22 cellular contexts compared by ENCODE assay signal in genomic region chr2:240578488-240578887, GRCh38. TPM values are rescaled to one million over a fixed set of nuclear protein-coding genes. Genes with fewer than 3 reads are reported as not detected.
A peak's percentile ranks its signal among the peaks of the same experiment; 100 is the strongest.
DNase-seq lines count a peak whose midpoint lies in the region; ATAC-seq and TF ChIP-seq lines count a peak whose summit lies in the region.
"Had no signal": no experiment of that assay in that cellular context is flagged by ENCODE, and none has a peak within 500 bp of the region (broad histone marks: within the 10 kb centered on the region; RNA-seq: fewer than 3 reads in every experiment).

No MANE protein-coding gene starts in this region.

- no peak for DNase-seq in activated CD4-positive, alpha-beta T cell treated with anti-CD3 and anti-CD28 coated beads, Interleukin-2, amount 10 ng/mL, durations not matched to agents 24 days and 14 days
- DNase-seq in activated CD4-positive, alpha-beta T cell treated with anti-CD3 and anti-CD28 coated beads for 1 hour = no peak
- no peak for DNase-seq in RWPE1 (ENCODE audit: low spot score)
- no peak for DNase-seq in NCI-H2171 treated with DMSO at 0.1 percent for 48 hours (lab: John Stamatoyannopoulos, UW)
- no peak for DNase-seq in SHP77 (lab: John Stamatoyannopoulos, UW)
- DNase-seq: 8988T; activated CD4-positive, alpha-beta T cell treated with anti-CD3 and anti-CD28 coated beads for 4 hours; aorta; DMS153; hippocampal formation; islet precursor cell; Kasumi-1; NCI-H1417; NCI-H69; spleen; thyroid gland had no signal

- no peaks in the 10 kb centered on the region for H3K9me3 Mint-ChIP-seq in activated CD4-positive, alpha-beta T cell treated with anti-CD3 and anti-CD28 coated beads, Interleukin-2, amount 10 ng/mL, durations not matched to agents 24 days and 14 days
- H3K9me3 Mint-ChIP-seq: neural progenitor cell had no signal

- H3K9ac ChIP-seq in BLaER1 treated with 17β-estradiol and CSF1 and Interleukin-3, amounts not matched to agents 10 nM and 100 nM = peak overlapping the region in 5 of 11 experiments; percentile 12 to 44 (median 26); a peak in 3 of 22 replicates
- H3K9ac ChIP-seq: neural progenitor cell had no signal

- ATAC-seq in gastroesophageal sphincter = no peak
- ATAC-seq in GM19328 (IDR thresholded peaks at IDR 0.05; ENCODE audit: unreplicated experiment) = no peak
- ATAC-seq: SK-N-SH treated with all-trans-retinoic acid at 6 μM for 48 hours had no signal

- H3K27ac ChIP-seq in BLaER1 treated with 17β-estradiol and CSF1 and Interleukin-3, amounts not matched to agents 10 nM and 100 nM = peak overlapping the region in 9 of 11 experiments; percentile 6 to 73 (median 63); a peak in 13 of 22 replicates
- H3K27ac ChIP-seq in RWPE1 (peak overlapping the region; percentile 98), gastroesophageal sphincter (peak overlapping the region in 3 of 4 donors; percentile 17 to 59 (median 19))
- H3K27ac ChIP-seq: neural progenitor cell had no signal

- peaks cover 0 to 15% (median 10%) of the 10 kb centered on the region in 11 experiments; a peak in 15 of 22 replicates for H3K9me3 ChIP-seq in BLaER1 treated with 17β-estradiol and CSF1 and Interleukin-3, amounts not matched to agents 10 nM and 100 nM (replicated peaks in 1 of 11)
- H3K9me3 ChIP-seq in gastroesophageal sphincter = no peaks in the 10 kb centered on the region
- H3K9me3 ChIP-seq: thyroid gland had no signal

- WGBS in gastroesophageal sphincter (ENCODE audit: low coverage in 1 of 2), 2 donors = 100% methylated on average over 1 to 2 of the region's 8 CpGs

- no peak for TF ChIP-seq POLR2A in gastroesophageal sphincter (IDR thresholded peaks at IDR 0.05)

- H3K4me1 ChIP-seq in BLaER1 treated with 17β-estradiol and CSF1 and Interleukin-3, amounts not matched to agents 10 nM and 100 nM = peaks cover 34 to 53% (median 45%) of the 10 kb centered on the region in 10 experiments
- peaks cover 0 to 32% (median 5%) of the 10 kb centered on the region in 3 donors for H3K4me1 ChIP-seq in gastroesophageal sphincter
- H3K4me1 ChIP-seq: neural progenitor cell had no signal

- intact Hi-C loops in activated CD4-positive, alpha-beta T cell treated with anti-CD3 and anti-CD28 coated beads, Interleukin-2, amount 10 ng/mL, durations not matched to agents 24 days and 14 days (cut with micrococcal nuclease) = loop anchor here (1.0 kb wide), 1 partner anchor 9 kb away; no protein-coding TSS in a partner anchor

- H3K27me3 ChIP-seq in BLaER1 treated with 17β-estradiol and CSF1 and Interleukin-3, amounts not matched to agents 10 nM and 100 nM = no peaks in the 10 kb centered on the region
- no peaks in the 10 kb centered on the region for H3K27me3 ChIP-seq in gastroesophageal sphincter
- H3K27me3 ChIP-seq: neural progenitor cell, spleen, thyroid gland had no signal

- CTCF ChIA-PET in RWPE1 (lab: Yijun Ruan, JAX) = interaction anchor here (1.1 kb wide), 1 partner anchor 13 kb away, joined by 3 read pairs; no protein-coding TSS in a partner anchor

- H4K20me1 ChIP-seq in BLaER1 treated with 17β-estradiol and CSF1 and Interleukin-3, amounts not matched to agents 10 nM and 100 nM = peaks cover 12 to 73% (median 70%) of the 10 kb centered on the region in 11 experiments; a peak in 20 of 22 replicates

- peaks cover 24% of the 10 kb centered on the region for H3K36me3 Mint-ChIP-seq in activated CD4-positive, alpha-beta T cell treated with anti-CD3 and anti-CD28 coated beads, Interleukin-2, amount 10 ng/mL, durations not matched to agents 24 days and 14 days (ENCODE audit: low read depth)

- POLR2A ChIA-PET in RWPE1 (lab: Yijun Ruan, JAX; ENCODE audit: low non-redundant PET) = no interaction called here

- peak overlapping the region; percentile 41 for H3K27ac Mint-ChIP-seq in activated CD4-positive, alpha-beta T cell treated with anti-CD3 and anti-CD28 coated beads, Interleukin-2, amount 10 ng/mL, durations not matched to agents 24 days and 14 days
- H3K27ac Mint-ChIP-seq: B cell, neural progenitor cell had no signal

- TF ChIP-seq CTCF in RWPE1 (conservative IDR thresholded peaks at IDR 0.05; ENCODE audit: low read depth) (no peak), gastroesophageal sphincter (IDR thresholded peaks at IDR 0.05) (no peak)

- H3K4me1 Mint-ChIP-seq in activated CD4-positive, alpha-beta T cell treated with anti-CD3 and anti-CD28 coated beads, Interleukin-2, amount 10 ng/mL, durations not matched to agents 24 days and 14 days = peaks cover 15% of the 10 kb centered on the region

- no peak overlapping the region for H3K4me3 Mint-ChIP-seq in activated CD4-positive, alpha-beta T cell treated with anti-CD3 and anti-CD28 coated beads, Interleukin-2, amount 10 ng/mL, durations not matched to agents 24 days and 14 days
- H3K4me3 Mint-ChIP-seq: B cell, neural progenitor cell had no signal

- TF ChIP-seq EP300 in gastroesophageal sphincter (IDR thresholded peaks at IDR 0.05) = no peak

- no peaks in the 10 kb centered on the region for H3K27me3 Mint-ChIP-seq in activated CD4-positive, alpha-beta T cell treated with anti-CD3 and anti-CD28 coated beads, Interleukin-2, amount 10 ng/mL, durations not matched to agents 24 days and 14 days
- H3K27me3 Mint-ChIP-seq: B cell had no signal

- peak overlapping the region in 5 of 11 experiments; percentile 54 to 77 (median 72); a peak in 6 of 22 replicates for H3K4me2 ChIP-seq in BLaER1 treated with 17β-estradiol and CSF1 and Interleukin-3, amounts not matched to agents 10 nM and 100 nM
- H3K4me2 ChIP-seq: neural progenitor cell had no signal

- H3K4me3 ChIP-seq in BLaER1 treated with 17β-estradiol and CSF1 and Interleukin-3, amounts not matched to agents 10 nM and 100 nM = no peak overlapping the region
- H3K4me3 ChIP-seq in gastroesophageal sphincter = no peak overlapping the region
- H3K4me3 ChIP-seq: neural progenitor cell, thyroid gland had no signal

- peaks cover 56 to 99% (median 92%) of the 10 kb centered on the region in 11 experiments for H3K36me3 ChIP-seq in BLaER1 treated with 17β-estradiol and CSF1 and Interleukin-3, amounts not matched to agents 10 nM and 100 nM
- peaks cover 0 to 65% of the 10 kb centered on the region in 2 donors for H3K36me3 ChIP-seq in gastroesophageal sphincter
- H3K36me3 ChIP-seq: neural progenitor cell had no signal

RNA-seq across cellular contexts. Expression of gene CAPN10, which starts 8.0 kb away (rescaled TPM):
- 48.4 and 51.9 TPM in 2 replicates for total RNA-seq in activated CD4-positive, alpha-beta T cell treated with anti-CD3 and anti-CD28 coated beads, Interleukin-2, amount 10 ng/mL, durations not matched to agents 24 days and 14 days
- 10 to 100 TPM; 19.2 to 34.7 (median 23.2) TPM for total RNA-seq in gastroesophageal sphincter

RNA-seq across cellular contexts. Expression of gene RNPEPL1, which starts 10.2 kb away (rescaled TPM):
- 59.1 and 60.7 TPM in 2 replicates for total RNA-seq in activated CD4-positive, alpha-beta T cell treated with anti-CD3 and anti-CD28 coated beads, Interleukin-2, amount 10 ng/mL, durations not matched to agents 24 days and 14 days
- total RNA-seq in gastroesophageal sphincter = 100 to 1,000 TPM in 1 of 4 donors, 10 to 100 TPM in 3; 49.1 to 127 (median 55.5) TPM

RNA-seq across cellular contexts. Expression of gene DUSP28, which starts 18.3 kb away (rescaled TPM):
- 6.3 and 7.9 TPM in 2 replicates for total RNA-seq in activated CD4-positive, alpha-beta T cell treated with anti-CD3 and anti-CD28 coated beads, Interleukin-2, amount 10 ng/mL, durations not matched to agents 24 days and 14 days
- 1 to 10 TPM; 3.0 to 5.3 (median 4.0) TPM for total RNA-seq in gastroesophageal sphincter

RNA-seq across cellular contexts. Expression of gene ANKMY1, which starts 20.7 kb away (rescaled TPM):
- total RNA-seq in activated CD4-positive, alpha-beta T cell treated with anti-CD3 and anti-CD28 coated beads, Interleukin-2, amount 10 ng/mL, durations not matched to agents 24 days and 14 days = 24.8 and 26.7 TPM in 2 replicates
- total RNA-seq in gastroesophageal sphincter = 10 to 100 TPM in 1 of 4 donors, 1 to 10 TPM in 3; 7.0 to 12.0 (median 8.9) TPM

RNA-seq across cellular contexts. Expression of gene GPR35, which starts 46.8 kb away (rescaled TPM):
- 7.1 and 8.7 TPM in 2 replicates for total RNA-seq in activated CD4-positive, alpha-beta T cell treated with anti-CD3 and anti-CD28 coated beads, Interleukin-2, amount 10 ng/mL, durations not matched to agents 24 days and 14 days
- total RNA-seq in gastroesophageal sphincter = 1 to 10 TPM in 3 of 4 donors, under 1 TPM in 1; 0.93 to 2.3 (median 1.9) TPM

Comparison
In these comparisons a context has a peak if more than half of its experiments do, and no peak if none do; other contexts are left out.
1. H3K27ac ChIP-seq: peak in every context shown above with its lines; median percentile 98 in RWPE1; 63 in BLaER1 treated with 17β-estradiol and CSF1 and Interleukin-3, amounts not matched to agents 10 nM and 100 nM; 19 in gastroesophageal sphincter.